In the genomic region with DNA sequence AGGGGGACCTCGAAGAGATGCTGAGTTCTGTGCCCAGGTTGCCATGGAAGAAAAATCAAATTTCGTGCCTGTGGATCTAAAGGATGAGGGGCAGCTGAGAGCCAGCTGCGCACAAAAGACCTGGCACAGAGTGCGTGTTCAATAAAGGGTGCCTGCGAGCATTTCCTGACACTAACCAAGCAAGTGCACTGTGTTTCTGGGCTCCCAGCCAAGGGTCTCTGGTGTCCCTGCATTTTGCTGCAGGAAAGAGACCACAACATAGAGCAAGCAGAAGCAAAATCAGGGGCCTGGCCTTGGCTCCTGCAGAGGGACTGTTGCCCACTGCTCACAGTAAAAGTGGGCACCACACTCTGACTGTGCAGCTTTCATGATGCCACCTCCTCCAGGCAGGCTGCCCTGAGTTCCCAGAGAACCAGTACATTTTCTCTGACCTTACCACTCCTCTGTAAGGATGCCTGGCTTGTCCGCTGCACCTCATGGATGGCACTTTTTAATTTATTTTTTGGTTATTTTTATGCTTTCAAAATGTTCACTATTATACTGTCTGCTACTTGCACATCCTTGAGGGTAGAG, we compare ENCODE assay signal across 18 cellular contexts.
"Had no signal": no experiment of that assay in that cellular context is flagged by ENCODE, and none has a peak within 500 bp of the region (broad histone marks: within the 10 kb centered on the region; RNA-seq: fewer than 3 reads in every experiment).

No MANE protein-coding gene starts in this region.

- H3K36me3 Mint-ChIP-seq: activated naive CD8-positive, alpha-beta T cell treated with anti-CD3 and anti-CD28 coated beads, Interleukin-2, amount 10 ng/mL, durations not matched to agents 7 days and 5 days; naive B cell had no signal

- H3K4me3 ChIP-seq: dorsolateral prefrontal cortex, mucosa of descending colon, pancreas, right lobe of liver, stomach, vagina had no signal

- H3K27me3 ChIP-seq: pancreas, right lobe of liver, vagina had no signal

- DNase-seq: activated CD4-positive, alpha-beta T cell treated with anti-CD3 and anti-CD28 coated beads, Interleukin-2, amount 50 U/mL, for 48 hours; activated naive CD4-positive, alpha-beta T cell; activated naive CD8-positive, alpha-beta T cell treated with anti-CD3 and anti-CD28 coated beads, Interleukin-2, amount 10 ng/mL, durations not matched to agents 7 days and 5 days; amygdala; dorsolateral prefrontal cortex; mucosa of descending colon; naive B cell; pancreas; right lobe of liver; small intestine; stimulated activated CD4-positive, alpha-beta T cell treated with anti-CD3 and anti-CD28 coated beads, Interleukin-15, amount 100 ng/mL, for 24 hours; stimulated activated CD4-positive, alpha-beta T cell treated with anti-CD3 and anti-CD28 coated beads, Interleukin-2, amount 100 ng/mL, for 48 hours; stomach; trophoblast cell; WERI-Rb-1 had no signal

- H3K4me3 Mint-ChIP-seq: activated naive CD8-positive, alpha-beta T cell treated with anti-CD3 and anti-CD28 coated beads, Interleukin-2, amount 10 ng/mL, durations not matched to agents 7 days and 5 days; activated T-helper 1 cell treated with anti-CD3 and anti-CD28 coated beads, Interleukin-12 subunit alpha, Interleukin-12 subunit beta, Interleukin-2, Interleukin-4 antibody, amounts not matched to agents 30 ng/mL and 10 ng/mL and 1 ng/mL, durations not matched to agents 14 hours and 24 hours and 36 hours; memory B cell; naive B cell had no signal

- H3K9me3 Mint-ChIP-seq: activated naive CD8-positive, alpha-beta T cell treated with anti-CD3 and anti-CD28 coated beads, Interleukin-2, amount 10 ng/mL, durations not matched to agents 7 days and 5 days; activated T-helper 1 cell treated with anti-CD3 and anti-CD28 coated beads, Interleukin-12 subunit alpha, Interleukin-12 subunit beta, Interleukin-2, Interleukin-4 antibody, amounts not matched to agents 30 ng/mL and 10 ng/mL and 1 ng/mL, durations not matched to agents 14 hours and 24 hours and 36 hours had no signal

- H3K4me1 ChIP-seq: pancreas, right lobe of liver, stomach, vagina had no signal

- H3K36me3 ChIP-seq: pancreas, right lobe of liver, stomach, vagina, WERI-Rb-1 had no signal

- H3K4me1 Mint-ChIP-seq: activated naive CD8-positive, alpha-beta T cell treated with anti-CD3 and anti-CD28 coated beads, Interleukin-2, amount 10 ng/mL, durations not matched to agents 7 days and 5 days; memory B cell; naive B cell had no signal

- H3K9me3 ChIP-seq: mucosa of descending colon, pancreas, right lobe of liver, vagina had no signal

- H3K27ac Mint-ChIP-seq: activated naive CD8-positive, alpha-beta T cell treated with anti-CD3 and anti-CD28 coated beads, Interleukin-2, amount 10 ng/mL, durations not matched to agents 7 days and 5 days; activated T-helper 1 cell treated with anti-CD3 and anti-CD28 coated beads, Interleukin-12 subunit alpha, Interleukin-12 subunit beta, Interleukin-2, Interleukin-4 antibody, amounts not matched to agents 30 ng/mL and 10 ng/mL and 1 ng/mL, durations not matched to agents 14 hours and 24 hours and 36 hours; memory B cell; naive B cell had no signal

- H3K27ac ChIP-seq: dorsolateral prefrontal cortex, pancreas, right lobe of liver, stomach, vagina, WERI-Rb-1 had no signal
